ENCODE assay signal across 15 cellular contexts in genomic region chr4:169179609-169180526, GRCh38.
DNase-seq lines count a peak whose midpoint lies in the region; ATAC-seq and TF ChIP-seq lines count a peak whose summit lies in the region.
"Had no signal": no experiment of that assay in that cellular context is flagged by ENCODE, and none has a peak within 500 bp of the region (broad histone marks: within the 10 kb centered on the region; RNA-seq: fewer than 3 reads in every experiment).

No MANE protein-coding gene starts in this region.

- peak overlapping the region; percentile 53 for H3K27ac ChIP-seq in WERI-Rb-1
- H3K27ac ChIP-seq in trophoblast cell (ENCODE audit: low read depth, low read length) = peak overlapping the region; percentile 30
- H3K27ac ChIP-seq: C4-2B had no signal

- no peak overlapping the region for H3K9ac ChIP-seq in trophoblast cell (ENCODE audit: low read length)
- H3K9ac ChIP-seq: SK-N-SH had no signal

- no peak overlapping the region for H3K18ac ChIP-seq in trophoblast cell (ENCODE audit: low read length)

- DNase-seq in EH (ENCODE audit: low read depth) (peak; percentile 50), WERI-Rb-1 (no peak), globus pallidus (ENCODE audit: low spot score) (peak; percentile 42), trophoblast cell (peak; percentile 58 to 90), kidney tubule cell (ENCODE audit: low spot score) (no peak), NAMALWA (ENCODE audit: low spot score) (no peak)
- DNase-seq in activated naive CD4-positive, alpha-beta T cell treated with anti-CD3 and anti-CD28 coated beads, Interleukin-2, amount 50 U/mL, for 16 hours = no peak
- DNase-seq: activated CD4-positive, alpha-beta T cell treated with anti-CD3 and anti-CD28 coated beads for 4 hours; activated naive CD4-positive, alpha-beta T cell treated with anti-CD3 and anti-CD28 coated beads, Interleukin-2, amount 10 ng/mL, durations not matched to agents 7 days and 5 days; NCI-H510A; SK-N-SH; stimulated activated CD8-positive, alpha-beta memory T cell treated with anti-CD3 and anti-CD28 coated beads, Interleukin-4, amount 100 ng/mL, for 48 hours had no signal

- no peak overlapping the region for H3K4ac ChIP-seq in trophoblast cell (ENCODE audit: low read depth, low read length)

- H3K36me3 ChIP-seq in WERI-Rb-1 (no peaks in the 10 kb centered on the region), trophoblast cell (ENCODE audit: control insufficient read depth in 1 of 2, insufficient read depth in 2 of 2, low read length in 2 of 2) (no peaks in the 10 kb centered on the region)

- peaks cover 1% of the 10 kb centered on the region for H3K79me2 ChIP-seq in trophoblast cell (ENCODE audit: control insufficient read depth, insufficient read depth, low read length, poor library complexity)

- no peak for ATAC-seq in GM18519 (IDR thresholded peaks at IDR 0.05; ENCODE audit: low FRiP score, unreplicated experiment)

- H3K23ac ChIP-seq in trophoblast cell (ENCODE audit: low read length) = no peak overlapping the region

- H3K79me1 ChIP-seq in trophoblast cell (ENCODE audit: low read length) = no peaks in the 10 kb centered on the region

- no peak overlapping the region for H4K12ac ChIP-seq in trophoblast cell (ENCODE audit: low read depth, low read length)

- H3K27me3 ChIP-seq in WERI-Rb-1 (ENCODE audit: insufficient read depth, low read depth, severe bottlenecking) (no peaks in the 10 kb centered on the region), trophoblast cell (ENCODE audit: insufficient read depth, low read length) (no peaks in the 10 kb centered on the region)

- no peak overlapping the region for H2BK5ac ChIP-seq in trophoblast cell (ENCODE audit: low read depth, low read length, poor library complexity)

- no peak overlapping the region for H3K4me3 ChIP-seq in WERI-Rb-1 (ENCODE audit: low read depth, low read length)
- H3K4me3 ChIP-seq in trophoblast cell (ENCODE audit: low read depth, low read length) = no peak overlapping the region
- H3K4me3 ChIP-seq: skin epidermis had no signal

- H2AK5ac ChIP-seq in trophoblast cell (ENCODE audit: low read length) = no peak overlapping the region

- no CpG with 5 or more reads among the region's 13 CpGs for WGBS in trophoblast cell (ENCODE audit: extremely low coverage, insufficient coverage, insufficient read length)

- H2BK12ac ChIP-seq in trophoblast cell (ENCODE audit: low read length) = no peak overlapping the region

- H2AFZ ChIP-seq in trophoblast cell (ENCODE audit: insufficient read depth, low read length, poor library complexity) = no peak overlapping the region

- H2BK120ac ChIP-seq in trophoblast cell (ENCODE audit: insufficient read depth, low read length, poor library complexity) = no peak overlapping the region

- no peak overlapping the region for H4K8ac ChIP-seq in trophoblast cell (ENCODE audit: low read depth, low read length)

- no peak for TF ChIP-seq CTCF in WERI-Rb-1 (IDR thresholded peaks at IDR 0.05; ENCODE audit: low read depth, low read length)

- no peak overlapping the region for H3K14ac ChIP-seq in trophoblast cell (ENCODE audit: low read length)

- H3K4me2 ChIP-seq in trophoblast cell (ENCODE audit: low read length) = no peak overlapping the region
- H3K4me2 ChIP-seq: SK-N-SH had no signal

- H3K9me3 ChIP-seq in WERI-Rb-1 (ENCODE audit: severe bottlenecking) (no peaks in the 10 kb centered on the region), trophoblast cell (ENCODE audit: insufficient read depth, low read depth, low read length) (no peaks in the 10 kb centered on the region)
- H3K9me3 ChIP-seq: SK-N-SH had no signal

- H3K4me1 ChIP-seq in trophoblast cell (ENCODE audit: control insufficient read depth in 1 of 2, insufficient read depth in 2 of 2, low read length in 2 of 2) = peaks cover 3 to 8% of the 10 kb centered on the region in 2 experiments

- no peak overlapping the region for H4K91ac ChIP-seq in trophoblast cell (ENCODE audit: low read depth, low read length)

Comparison
In these comparisons a context has a peak if more than half of its experiments do, and no peak if none do; other contexts are left out.
1. DNase-seq: peak in EH (single experiment), globus pallidus (single experiment) and trophoblast cell (2 of 2); none in WERI-Rb-1 (single experiment), kidney tubule cell (single experiment), activated naive CD4-positive, alpha-beta T cell treated with anti-CD3 and anti-CD28 coated beads, Interleukin-2, amount 50 U/mL, for 16 hours (single experiment) and NAMALWA (single experiment).